11 cellular contexts compared by ENCODE assay signal in the genomic region with DNA sequence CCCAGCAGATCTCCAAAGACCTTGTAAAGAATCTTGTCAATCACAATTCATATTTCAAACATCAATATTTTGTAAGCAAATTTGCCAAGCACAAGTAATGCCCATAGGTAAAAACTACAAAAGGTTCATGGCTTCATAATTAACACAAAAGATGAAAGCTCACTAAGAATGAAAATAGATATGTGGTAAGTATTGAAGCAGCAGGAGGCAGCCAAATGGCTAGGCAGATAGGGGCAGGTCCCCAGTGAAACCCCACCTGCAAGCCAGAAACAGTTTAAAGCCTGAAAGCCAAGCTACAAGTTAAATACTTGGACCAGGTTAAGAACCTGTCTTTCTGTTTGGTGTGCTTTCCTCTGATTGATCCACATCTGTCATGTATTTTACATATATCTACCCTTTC.
"Had no signal": no experiment of that assay in that cellular context is flagged by ENCODE, and none has a peak within 500 bp of the region (broad histone marks: within the 10 kb centered on the region; RNA-seq: fewer than 3 reads in every experiment).

No MANE protein-coding gene starts in this region.

- FAIRE-seq: H1, H54 had no signal

- H3K9ac ChIP-seq: GM23248 had no signal

- H3K4me3 ChIP-seq: GM23248, GM23338, HAP-1 had no signal

- H3K4me2 ChIP-seq: GM23338 had no signal

- H3K4me3 Mint-ChIP-seq: GM23338, H9, HFFc6 had no signal

- H3K27ac Mint-ChIP-seq: GM23338, H9, HFFc6 had no signal

- ATAC-seq: GM23338, HCT116 had no signal

- H2AFZ ChIP-seq: GM23248, GM23338 had no signal

- H3K4me1 ChIP-seq: HAP-1 had no signal

- H3K9me3 ChIP-seq: HAP-1 had no signal

- H3K27ac ChIP-seq: GM23248 had no signal

- H3K4me1 Mint-ChIP-seq: GM23338, H9 had no signal

- H3K36me3 ChIP-seq: HAP-1 had no signal

- DNase-seq: GM23248, GOT3, H7, H9, HCEC 1CT, HFFc6 had no signal
